ENCODE assay signal across 1 cellular context in the genomic region with DNA sequence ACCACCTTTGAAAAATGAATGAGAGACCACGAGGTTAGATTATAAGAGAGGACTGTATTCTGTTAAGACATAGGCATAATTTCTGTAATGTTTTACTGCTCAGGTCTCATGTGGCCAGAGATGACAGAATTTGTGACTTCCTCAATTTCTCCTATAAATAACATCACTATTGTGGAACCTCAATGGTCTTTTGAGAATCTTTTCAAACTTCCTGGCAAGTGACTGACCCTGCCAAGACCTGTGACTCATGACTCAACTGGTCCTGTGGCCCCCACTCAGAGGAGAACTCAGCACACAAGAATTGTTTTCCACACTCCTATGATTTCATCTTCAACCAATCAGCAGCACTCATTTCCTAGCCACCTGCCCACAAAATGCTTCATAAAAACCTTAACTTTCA.
TF ChIP-seq lines count a peak whose summit lies in the region.

No MANE protein-coding gene starts in this region.

TF ChIP-seq in GM12878, 131 proteins besides CTCF, POLR2A, EP300 and RAD21 (continued from another document):
- TF ChIP-seq, protein P1, sequence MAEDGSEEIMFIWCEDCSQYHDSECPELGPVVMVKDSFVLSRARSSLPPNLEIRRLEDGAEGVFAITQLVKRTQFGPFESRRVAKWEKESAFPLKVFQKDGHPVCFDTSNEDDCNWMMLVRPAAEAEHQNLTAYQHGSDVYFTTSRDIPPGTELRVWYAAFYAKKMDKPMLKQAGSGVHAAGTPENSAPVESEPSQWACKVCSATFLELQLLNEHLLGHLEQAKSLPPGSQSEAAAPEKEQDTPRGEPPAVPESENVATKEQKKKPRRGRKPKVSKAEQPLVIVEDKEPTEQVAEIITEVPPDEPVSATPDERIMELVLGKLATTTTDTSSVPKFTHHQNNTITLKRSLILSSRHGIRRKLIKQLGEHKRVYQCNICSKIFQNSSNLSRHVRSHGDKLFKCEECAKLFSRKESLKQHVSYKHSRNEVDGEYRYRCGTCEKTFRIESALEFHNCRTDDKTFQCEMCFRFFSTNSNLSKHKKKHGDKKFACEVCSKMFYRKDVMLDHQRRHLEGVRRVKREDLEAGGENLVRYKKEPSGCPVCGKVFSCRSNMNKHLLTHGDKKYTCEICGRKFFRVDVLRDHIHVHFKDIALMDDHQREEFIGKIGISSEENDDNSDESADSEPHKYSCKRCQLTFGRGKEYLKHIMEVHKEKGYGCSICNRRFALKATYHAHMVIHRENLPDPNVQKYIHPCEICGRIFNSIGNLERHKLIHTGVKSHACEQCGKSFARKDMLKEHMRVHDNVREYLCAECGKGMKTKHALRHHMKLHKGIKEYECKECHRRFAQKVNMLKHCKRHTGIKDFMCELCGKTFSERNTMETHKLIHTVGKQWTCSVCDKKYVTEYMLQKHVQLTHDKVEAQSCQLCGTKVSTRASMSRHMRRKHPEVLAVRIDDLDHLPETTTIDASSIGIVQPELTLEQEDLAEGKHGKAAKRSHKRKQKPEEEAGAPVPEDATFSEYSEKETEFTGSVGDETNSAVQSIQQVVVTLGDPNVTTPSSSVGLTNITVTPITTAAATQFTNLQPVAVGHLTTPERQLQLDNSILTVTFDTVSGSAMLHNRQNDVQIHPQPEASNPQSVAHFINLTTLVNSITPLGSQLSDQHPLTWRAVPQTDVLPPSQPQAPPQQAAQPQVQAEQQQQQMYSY (CRISPR knock-in tag; IDR thresholded peaks at IDR 0.05) = no peak
- no peak for TF ChIP-seq PAX8 (IDR thresholded peaks at IDR 0.05)
- no peak for TF ChIP-seq MTA3 (IDR thresholded peaks at IDR 0.05; ENCODE audit: borderline replicate concordance, low read length)
- peak; percentile 11; the same call in 1 of the 2 replicates for TF ChIP-seq RUNX3 (IDR thresholded peaks at IDR 0.05; ENCODE audit: low read length)
- no peak for TF ChIP-seq SMC3 (IDR thresholded peaks at IDR 0.05; ENCODE audit: borderline replicate concordance, low read length)
- no peak for TF ChIP-seq POLR2AphosphoS2 (IDR thresholded peaks at IDR 0.05; ENCODE audit: low read depth, low read length)
- TF ChIP-seq, protein P2, sequence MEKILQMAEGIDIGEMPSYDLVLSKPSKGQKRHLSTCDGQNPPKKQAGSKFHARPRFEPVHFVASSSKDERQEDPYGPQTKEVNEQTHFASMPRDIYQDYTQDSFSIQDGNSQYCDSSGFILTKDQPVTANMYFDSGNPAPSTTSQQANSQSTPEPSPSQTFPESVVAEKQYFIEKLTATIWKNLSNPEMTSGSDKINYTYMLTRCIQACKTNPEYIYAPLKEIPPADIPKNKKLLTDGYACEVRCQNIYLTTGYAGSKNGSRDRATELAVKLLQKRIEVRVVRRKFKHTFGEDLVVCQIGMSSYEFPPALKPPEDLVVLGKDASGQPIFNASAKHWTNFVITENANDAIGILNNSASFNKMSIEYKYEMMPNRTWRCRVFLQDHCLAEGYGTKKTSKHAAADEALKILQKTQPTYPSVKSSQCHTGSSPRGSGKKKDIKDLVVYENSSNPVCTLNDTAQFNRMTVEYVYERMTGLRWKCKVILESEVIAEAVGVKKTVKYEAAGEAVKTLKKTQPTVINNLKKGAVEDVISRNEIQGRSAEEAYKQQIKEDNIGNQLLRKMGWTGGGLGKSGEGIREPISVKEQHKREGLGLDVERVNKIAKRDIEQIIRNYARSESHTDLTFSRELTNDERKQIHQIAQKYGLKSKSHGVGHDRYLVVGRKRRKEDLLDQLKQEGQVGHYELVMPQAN (conservative IDR thresholded peaks at IDR 0.05) = no peak
- TF ChIP-seq DPF2 (IDR thresholded peaks at IDR 0.05) = no peak
- no peak for TF ChIP-seq BHLHE40 (IDR thresholded peaks at IDR 0.05; ENCODE audit: borderline replicate concordance in 1 of 2, low read depth in 2 of 2, low read length in 1 of 2)
- TF ChIP-seq FOS (IDR thresholded peaks at IDR 0.05; ENCODE audit: borderline replicate concordance, extremely low read depth, insufficient read length) = no peak
- no peak for TF ChIP-seq MTA2 (IDR thresholded peaks at IDR 0.05; ENCODE audit: low read depth)
- TF ChIP-seq, protein P3, sequence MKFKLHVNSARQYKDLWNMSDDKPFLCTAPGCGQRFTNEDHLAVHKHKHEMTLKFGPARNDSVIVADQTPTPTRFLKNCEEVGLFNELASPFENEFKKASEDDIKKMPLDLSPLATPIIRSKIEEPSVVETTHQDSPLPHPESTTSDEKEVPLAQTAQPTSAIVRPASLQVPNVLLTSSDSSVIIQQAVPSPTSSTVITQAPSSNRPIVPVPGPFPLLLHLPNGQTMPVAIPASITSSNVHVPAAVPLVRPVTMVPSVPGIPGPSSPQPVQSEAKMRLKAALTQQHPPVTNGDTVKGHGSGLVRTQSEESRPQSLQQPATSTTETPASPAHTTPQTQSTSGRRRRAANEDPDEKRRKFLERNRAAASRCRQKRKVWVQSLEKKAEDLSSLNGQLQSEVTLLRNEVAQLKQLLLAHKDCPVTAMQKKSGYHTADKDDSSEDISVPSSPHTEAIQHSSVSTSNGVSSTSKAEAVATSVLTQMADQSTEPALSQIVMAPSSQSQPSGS (IDR thresholded peaks at IDR 0.05; ENCODE audit: low read length) = 0 out of 2 replicates have a peak, but pooled peaks have one; percentile 30
- no peak for TF ChIP-seq ZBTB33 (IDR thresholded peaks at IDR 0.05)
- TF ChIP-seq SREBF1 (IDR thresholded peaks at IDR 0.05; ENCODE audit: low read length) = no peak
- no peak for TF ChIP-seq WRNIP1 (IDR thresholded peaks at IDR 0.05; ENCODE audit: borderline replicate concordance, low read depth, low read length)
- TF ChIP-seq JUND (IDR thresholded peaks at IDR 0.05; ENCODE audit: low read depth, low read length) = no peak
- TF ChIP-seq MYB (IDR thresholded peaks at IDR 0.05; ENCODE audit: borderline replicate concordance, low read depth, low read length) = no peak
